In the genomic region with DNA sequence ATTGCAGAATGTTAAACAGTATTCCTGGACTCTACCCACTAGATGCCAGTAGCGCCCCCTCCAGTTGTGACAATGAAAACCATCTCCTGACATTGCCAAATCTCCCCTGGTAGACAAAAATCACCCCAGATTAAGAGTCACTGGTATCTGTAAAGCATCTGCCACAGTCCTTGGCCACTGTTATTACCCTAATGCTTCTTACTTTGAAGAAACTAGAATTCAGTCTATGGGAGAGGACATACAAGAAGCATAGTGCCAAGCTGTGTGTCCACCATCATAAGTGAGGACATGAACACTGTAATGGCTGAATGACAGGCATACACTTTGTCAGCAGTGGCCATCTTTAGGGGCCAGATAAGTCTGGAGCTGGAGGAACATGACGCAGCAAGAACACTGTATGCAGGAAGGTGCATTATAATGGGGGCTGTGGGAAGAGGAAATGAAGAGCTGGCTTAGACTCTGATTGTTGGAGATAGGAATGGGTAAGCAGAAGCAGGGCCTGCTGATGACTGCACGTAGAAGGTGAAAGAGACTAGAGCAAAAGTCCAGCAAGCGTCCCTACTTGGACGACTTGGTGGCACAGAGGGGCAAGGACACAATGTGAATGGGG, we compare ENCODE assay signal across 17 cellular contexts. TPM values are rescaled to one million over a fixed set of nuclear protein-coding genes. Genes with fewer than 3 reads are reported as not detected.
DNase-seq lines count a peak whose midpoint lies in the region; ATAC-seq, FAIRE-seq and TF ChIP-seq lines count a peak whose summit lies in the region.
"Had no signal": no experiment of that assay in that cellular context is flagged by ENCODE, and none has a peak within 500 bp of the region (broad histone marks: within the 10 kb centered on the region; RNA-seq: fewer than 3 reads in every experiment).

No MANE protein-coding gene starts in this region.

- H3K56ac ChIP-seq in H1 (replicated peaks; ENCODE audit: insufficient read length, low read depth, low read length) = no peak overlapping the region

- in situ Hi-C loops in KBM-7 (cut with MboI; ENCODE audit: low pct_unique_long_range_greater_than_20kb, low sequenced_read_pairs) = no loop called here
- in situ Hi-C loops in SK-MEL-5 (cut with HindIII; ENCODE audit: low pct_unique_long_range_greater_than_20kb, low sequenced_read_pairs) = no loop called here

- H2BK120ac ChIP-seq in H1 (replicated peaks; ENCODE audit: low read depth, low read length) = no peak overlapping the region

- FAIRE-seq in H1 (lab: Jason Lieb, UNC) = no peak
- FAIRE-seq: GM12891, HTR-8/SVneo had no signal

- peak in 1 of 2 experiments; percentile 15; a peak in 1 of 4 replicates for TF ChIP-seq RAD21 in H1 (IDR thresholded peaks at IDR 0.05 in 1 of 2, conservative IDR thresholded peaks at IDR 0.05 in 1 of 2; ENCODE audit: low read depth in 2 of 2, low read length in 2 of 2)

- H3K14ac ChIP-seq in H1 (ENCODE audit: insufficient read length) = no peak overlapping the region

- H3K18ac ChIP-seq in H1 (ENCODE audit: extremely low read depth, low read length) = no peak overlapping the region

- no peak overlapping the region for H2BK15ac ChIP-seq in H1 (ENCODE audit: low read length)

- no peaks in the 10 kb centered on the region for H3K9me3 Mint-ChIP-seq in T-cell

- TF ChIP-seq CTCF in H1 (IDR thresholded peaks at IDR 0.05; ENCODE audit: control extremely low read depth in 1 of 3, insufficient read depth in 1 of 3, low read depth in 1 of 3, low read length in 3 of 3) = no peak

- H4K5ac ChIP-seq in H1 (ENCODE audit: insufficient read length, low read depth, low read length) = no peak overlapping the region

- no peak overlapping the region for H3K23ac ChIP-seq in H1 (ENCODE audit: insufficient read length)

- no peak overlapping the region for H3K4me3 ChIP-seq in H1 (ENCODE audit: extremely low read depth in 1 of 4, insufficient read depth in 2 of 4, low read depth in 3 of 4, low read length in 4 of 4)

- DNase-seq in CMK (ENCODE audit: low read depth) = peak; percentile 38
- peak; percentile 66 for DNase-seq in KBM-7
- peak; percentile 26 for DNase-seq in SK-MEL-5 (ENCODE audit: low read depth, low spot score)
- no peak for DNase-seq in H1 (ENCODE audit: low read depth in 1 of 2, low spot score in 2 of 2)
- DNase-seq in T-cell = no peak
- no peak for DNase-seq in AG08396 (ENCODE audit: low spot score)
- DNase-seq in T-helper 17 cell = no peak
- DNase-seq in AG08395 (ENCODE audit: low spot score) = no peak
- DNase-seq: ACHN, NCI-H1105 treated with DMSO at 0.1 percent for 48 hours, NCI-H187, T-helper 2 cell had no signal

- POLR2A ChIA-PET in H1 (lab: Charles Lee; ENCODE audit: partially characterized antibody) = interaction anchor here (0.9 to 1.8 kb wide), 3 partner anchors 31 to 46 kb away, joined by 3 to 5 read pairs (median 4); no protein-coding TSS in a partner anchor
- POLR2A ChIA-PET in T-cell (lab: Charles Lee) = no interaction called here

- no peaks in the 10 kb centered on the region for H3K79me1 ChIP-seq in H1 (ENCODE audit: low read depth, low read length)

- no peaks in the 10 kb centered on the region for H3K36me3 ChIP-seq in H1 (ENCODE audit: control insufficient read depth in 2 of 4, insufficient read depth in 4 of 4, low read length in 3 of 4)

- no peaks in the 10 kb centered on the region for H3K23me2 ChIP-seq in H1 (ENCODE audit: low read depth, low read length)

- 83% methylated on average over 5 of the region's 5 CpGs; no CpG with 5 or more reads in 1 of the 2 experiments for WGBS in H1 (ENCODE audit: extremely low coverage in 1 of 2, insufficient coverage in 1 of 2, insufficient read length in 1 of 2, insufficient replicate concordance in 2 of 2, low coverage in 1 of 2, low lambda C conversion rate in 2 of 2, missing lambda C conversion rate in 1 of 2), 2 experiments

- no peak overlapping the region for H2AK5ac ChIP-seq in H1 (ENCODE audit: low read depth, low read length)

- no peaks in the 10 kb centered on the region for H3K4me1 ChIP-seq in H1 (replicated peaks in 1 of 4; ENCODE audit: control insufficient read depth in 3 of 4, insufficient read depth in 4 of 4, low read length in 3 of 4)

- H3K9me3 ChIP-seq in H1 (ENCODE audit: insufficient read depth in 2 of 2, low read depth in 1 of 2, low read length in 1 of 2) = no peaks in the 10 kb centered on the region
- H3K9me3 ChIP-seq in T-helper 17 cell (ENCODE audit: control insufficient read depth, low read length, poor library complexity, severe bottlenecking) = no peaks in the 10 kb centered on the region

- no peak for TF ChIP-seq EP300 in H1 (IDR thresholded peaks at IDR 0.05; ENCODE audit: borderline replicate concordance in 1 of 2, low read depth in 2 of 2, low read length in 2 of 2)

- H3K27me3 Mint-ChIP-seq in T-cell (peaks cover 3 to 9% of the 10 kb centered on the region in 2 donors), T-helper 17 cell (peaks cover 13% of the 10 kb centered on the region)

- H3K9ac ChIP-seq in H1 (replicated peaks in 1 of 4; ENCODE audit: extremely low read depth in 1 of 4, low read depth in 3 of 4, low read length in 3 of 4) = no peak overlapping the region

- H2AFZ ChIP-seq in H1 (ENCODE audit: low read length) = 0 out of 2 replicates have a peak overlapping the region, but pooled peaks have one; percentile 19

- H3K36me3 Mint-ChIP-seq in T-cell (no peaks in the 10 kb centered on the region), T-helper 17 cell (ENCODE audit: low read depth) (no peaks in the 10 kb centered on the region)

- no peak for TF ChIP-seq POLR2A in H1 (IDR thresholded peaks at IDR 0.05; ENCODE audit: control extremely low read depth in 1 of 2, low read depth in 2 of 2, low read length in 2 of 2)

- no peak overlapping the region for H2BK5ac ChIP-seq in H1 (ENCODE audit: low read depth, low read length)

- H4K8ac ChIP-seq in H1 (ENCODE audit: extremely low read depth, insufficient read depth, low read length) = no peak overlapping the region

- H2BK20ac ChIP-seq in H1 (ENCODE audit: low read length) = no peak overlapping the region

- H3K27ac Mint-ChIP-seq in T-cell = no peak overlapping the region
- H3K27ac Mint-ChIP-seq in T-helper 17 cell = no peak overlapping the region

- H3K4me3 Mint-ChIP-seq in T-cell (no peak overlapping the region), T-helper 17 cell (no peak overlapping the region)

- H3K4ac ChIP-seq in H1 (replicated peaks; ENCODE audit: insufficient read length, low read depth, low read length) = no peak overlapping the region

- H4K20me1 ChIP-seq in H1 (replicated peaks in 1 of 2; ENCODE audit: control insufficient read depth in 1 of 2, insufficient read depth in 2 of 2, low read length in 2 of 2) = no peaks in the 10 kb centered on the region

- no peaks in the 10 kb centered on the region for H3K79me2 ChIP-seq in H1 (ENCODE audit: control insufficient read depth in 1 of 2, insufficient read depth in 2 of 2, low read length in 2 of 2)

- H4K91ac ChIP-seq in H1 (replicated peaks; ENCODE audit: insufficient read length, low read length) = no peak overlapping the region

- H3K4me2 ChIP-seq in H1 (ENCODE audit: insufficient read depth in 1 of 2, low read depth in 2 of 2, low read length in 2 of 2) = no peak overlapping the region

- H3K4me1 Mint-ChIP-seq in T-cell = no peaks in the 10 kb centered on the region
- peaks cover 2% of the 10 kb centered on the region for H3K4me1 Mint-ChIP-seq in T-helper 17 cell

- no peak overlapping the region for H3K27ac ChIP-seq in H1 (ENCODE audit: low read depth, low read length)

- CTCF ChIA-PET in H1 (lab: Charles Lee; ENCODE audit: partially characterized antibody) = interaction anchor here (0.6 to 1.8 kb wide), 3 partner anchors 17 to 155 kb away, joined by 3 read pairs; no protein-coding TSS in a partner anchor
- CTCF ChIA-PET in T-cell (lab: Charles Lee) = no interaction called here

- no peaks in the 10 kb centered on the region for H3K27me3 ChIP-seq in H1 (replicated peaks in 1 of 4; ENCODE audit: control insufficient read depth in 3 of 4, extremely low read depth in 1 of 4, insufficient read depth in 3 of 4, low read length in 3 of 4)

- no peak overlapping the region for H2BK12ac ChIP-seq in H1 (ENCODE audit: low read depth, low read length)

- ATAC-seq in T-cell (replicated peaks in 1 of 4) (no peak), T-helper 17 cell (no peak)
- ATAC-seq: Panc1, Right ventricle myocardium inferior had no signal

RNA-seq across cellular contexts. Expression of a gene that starts 32.5 kb away (rescaled TPM):
- 484 and 490 TPM in 2 replicates for total RNA-seq in SK-MEL-5 (2014; rRNA removed; shearing (Covaris generic))
- polyA plus RNA-seq in SK-MEL-5 (2015; cell fraction: cytosol; rRNA removed) = 329 and 389 TPM in 2 replicates
- polyA plus RNA-seq in SK-MEL-5 (2015; cell fraction: nucleus; rRNA removed) = 1,341 and 1,703 TPM in 2 replicates
- total RNA-seq in H1 (2021; fragmentation: NEBNext Ultra II Directional; extraction: Animal tissue kit (Norgen Biotek cat#: 25700)) = 252 and 258 TPM in 2 replicates
- polyA plus RNA-seq in H1 (2011; rRNA removed) = 48.7 and 71.3 TPM in 2 replicates
- 108 TPM for polyA plus RNA-seq in H1 (2011; cell fraction: cytosol; rRNA removed)
- polyA plus RNA-seq in H1 (2011; cell fraction: nucleus; rRNA removed) = 30.8 TPM
- 126 to 242 TPM (median 134 TPM) in 4 replicates for polyA plus RNA-seq in H1 (2012, experiment 1 of 2)
- polyA plus RNA-seq in H1 (2012, experiment 2 of 2) = 21.1 TPM
- polyA plus RNA-seq in H1 (2013, experiment 1 of 2) = 208 TPM
- polyA plus RNA-seq in H1 (2013, experiment 2 of 2) = 214 TPM
- polyA minus RNA-seq in H1 (2011; rRNA and poly(A)+ RNA removed) = 30.5 and 38.3 TPM in 2 replicates
- 47.8 TPM for polyA minus RNA-seq in H1 (2011; cell fraction: cytosol; rRNA and poly(A)+ RNA removed)
- polyA minus RNA-seq in H1 (2011; cell fraction: nucleus; rRNA and poly(A)+ RNA removed) = 130 TPM
- 100 to 1,000 TPM; 106 to 155 (median 148) TPM for total RNA-seq in T-cell
- total RNA-seq in T-helper 17 cell = 100 to 1,000 TPM in 1 of 2 donors, 10 to 100 TPM in 1; 98.3 to 102 TPM

RNA-seq across cellular contexts. Expression of a gene that starts 33.5 kb away (rescaled TPM):
- 201 and 235 TPM in 2 replicates for total RNA-seq in SK-MEL-5 (2014; rRNA removed; shearing (Covaris generic))
- 870 and 929 TPM in 2 replicates for polyA plus RNA-seq in SK-MEL-5 (2015; cell fraction: cytosol; rRNA removed)
- polyA plus RNA-seq in SK-MEL-5 (2015; cell fraction: nucleus; rRNA removed) = 1,335 and 1,362 TPM in 2 replicates
- total RNA-seq in H1 (2021; fragmentation: NEBNext Ultra II Directional; extraction: Animal tissue kit (Norgen Biotek cat#: 25700)) = 1,232 and 1,255 TPM in 2 replicates
- polyA plus RNA-seq in H1 (2011; rRNA removed) = 194 and 276 TPM in 2 replicates
- polyA plus RNA-seq in H1 (2011; cell fraction: cytosol; rRNA removed) = 827 TPM
- polyA plus RNA-seq in H1 (2011; cell fraction: nucleus; rRNA removed) = 197 TPM
- 1,566 to 1,828 TPM (median 1,703 TPM) in 4 replicates for polyA plus RNA-seq in H1 (2012, experiment 1 of 2)
- 307 TPM for polyA plus RNA-seq in H1 (2012, experiment 2 of 2)
- polyA plus RNA-seq in H1 (2013, experiment 1 of 2) = 749 TPM
- polyA plus RNA-seq in H1 (2013, experiment 2 of 2) = 693 TPM
- polyA minus RNA-seq in H1 (2011; rRNA and poly(A)+ RNA removed) = 157 and 166 TPM in 2 replicates
- 245 TPM for polyA minus RNA-seq in H1 (2011; cell fraction: cytosol; rRNA and poly(A)+ RNA removed)
- polyA minus RNA-seq in H1 (2011; cell fraction: nucleus; rRNA and poly(A)+ RNA removed) = 224 TPM
- total RNA-seq in T-cell = 100 to 1,000 TPM; 388 to 478 (median 411) TPM
- total RNA-seq in T-helper 17 cell = 100 to 1,000 TPM; 392 to 399 TPM

RNA-seq across cellular contexts. Expression of a gene that starts 57.7 kb away (rescaled TPM):
- total RNA-seq in SK-MEL-5 (2014; rRNA removed; shearing (Covaris generic)) = 203 and 210 TPM in 2 replicates
- 190 and 243 TPM in 2 replicates for polyA plus RNA-seq in SK-MEL-5 (2015; cell fraction: cytosol; rRNA removed)
- polyA plus RNA-seq in SK-MEL-5 (2015; cell fraction: nucleus; rRNA removed) = 103 and 134 TPM in 2 replicates
- total RNA-seq in H1 (2021; fragmentation: NEBNext Ultra II Directional; extraction: Animal tissue kit (Norgen Biotek cat#: 25700)) = 9.6 and 9.9 TPM in 2 replicates
- polyA plus RNA-seq in H1 (2011; rRNA removed) = 1.9 and 4.4 TPM in 2 replicates
- polyA plus RNA-seq in H1 (2011; cell fraction: cytosol; rRNA removed) = 5.2 TPM
- polyA plus RNA-seq in H1 (2011; cell fraction: nucleus; rRNA removed) = 4.8 TPM
- 6.5 to 9.6 TPM (median 8.0 TPM) in 4 replicates for polyA plus RNA-seq in H1 (2012, experiment 1 of 2)
- polyA plus RNA-seq in H1 (2012, experiment 2 of 2) = 0.58 TPM
- 11.1 TPM for polyA plus RNA-seq in H1 (2013, experiment 1 of 2)
- polyA plus RNA-seq in H1 (2013, experiment 2 of 2) = 10.9 TPM
- 6.8 and 8.4 TPM in 2 replicates for polyA minus RNA-seq in H1 (2011; rRNA and poly(A)+ RNA removed)
- polyA minus RNA-seq in H1 (2011; cell fraction: cytosol; rRNA and poly(A)+ RNA removed) = 3.8 TPM
- polyA minus RNA-seq in H1 (2011; cell fraction: nucleus; rRNA and poly(A)+ RNA removed) = 7.8 TPM
- total RNA-seq in T-cell (1 to 10 TPM; 5.7 to 8.8 (median 7.8) TPM), T-helper 17 cell (10 to 100 TPM in 1 of 2 donors, 1 to 10 TPM in 1; 9.8 to 12.4 TPM)
- polyA plus RNA-seq: BJ had no signal

Comparison
In these comparisons a context has a peak if more than half of its experiments do, and no peak if none do; other contexts are left out.
1. DNase-seq: peak in CMK (single experiment), KBM-7 (single experiment) and SK-MEL-5 (single experiment); none in H1 (0 of 2), T-cell (0 of 34), AG08396 (single experiment), T-helper 17 cell (0 of 3) and AG08395 (single experiment).
2. RNA of a gene that starts 57.7 kb away (total RNA-seq): 203 to 210 TPM in SK-MEL-5; 9.8 to 12.4 TPM in T-helper 17 cell, 9.6 to 9.9 TPM in H1 and 5.7 to 8.8 TPM in T-cell; every median in the first group is over 10 times any median in the second.